ENCODE assay signal across 1 cellular context in genomic region chr12:48352157-48352775, GRCh38.
A peak's percentile ranks its signal among the peaks of the same experiment; 100 is the strongest.
TF ChIP-seq lines count a peak whose summit lies in the region.

No MANE protein-coding gene starts in this region.

TF ChIP-seq in K562, 482 proteins besides CTCF, POLR2A, EP300 and RAD21 (continued from another document and continues in another):
- TF ChIP-seq CREB3L1 (IDR thresholded peaks at IDR 0.05; ENCODE audit: borderline replicate concordance, low read depth): no peak
- TF ChIP-seq CHAMP1 (IDR thresholded peaks at IDR 0.05): no peak
- peak; percentile 80 for TF ChIP-seq RAD51 (IDR thresholded peaks at IDR 0.05; ENCODE audit: borderline replicate concordance, low read depth)
- no peak for TF ChIP-seq HDAC6 (IDR thresholded peaks at IDR 0.05; ENCODE audit: low read depth, low read length)
- TF ChIP-seq ZNF175 (CRISPR knock-in tag; IDR thresholded peaks at IDR 0.05; ENCODE audit: low read depth): 0 out of 2 replicates have a peak, but pooled peaks have one; percentile 57
- no peak for TF ChIP-seq SFPQ (IDR thresholded peaks at IDR 0.05; ENCODE audit: low read depth, low read length)
- TF ChIP-seq MYC (IDR thresholded peaks at IDR 0.05; ENCODE audit: low read depth, low read length): peak; percentile 60
- TF ChIP-seq MYC (CRISPR knock-in tag; IDR thresholded peaks at IDR 0.05; ENCODE audit: borderline replicate concordance, low read depth): no peak
- no peak for TF ChIP-seq EHMT2 (IDR thresholded peaks at IDR 0.05)
- TF ChIP-seq DMBX1 (CRISPR knock-in tag; IDR thresholded peaks at IDR 0.05; ENCODE audit: borderline replicate concordance): 0 out of 2 replicates have a peak, but pooled peaks have one; percentile 21
- TF ChIP-seq KLF16 (IDR thresholded peaks at IDR 0.05): peak; percentile 55; the same call in 1 of the 2 replicates
- TF ChIP-seq ZNF253 (CRISPR knock-in tag; conservative IDR thresholded peaks at IDR 0.05): no peak
- TF ChIP-seq KDM1A (IDR thresholded peaks at IDR 0.05): peak; percentile 15 to 42; a peak in 1 of 4 replicates
- no peak for TF ChIP-seq KAT8 (IDR thresholded peaks at IDR 0.05; ENCODE audit: low read depth)
- TF ChIP-seq SIN3A (IDR thresholded peaks at IDR 0.05; ENCODE audit: borderline replicate concordance in 2 of 2, control insufficient read depth in 1 of 2, low read depth in 2 of 2, low read length in 2 of 2): no peak
- TF ChIP-seq ZBTB33 (CRISPR knock-in tag; IDR thresholded peaks at IDR 0.05): no peak
- no peak for TF ChIP-seq ATF4 (CRISPR knock-in tag; IDR thresholded peaks at IDR 0.05)
- 0 out of 2 replicates have a peak, but pooled peaks have one; percentile 43 for TF ChIP-seq MTA3 (IDR thresholded peaks at IDR 0.05; ENCODE audit: borderline replicate concordance)
- no peak for TF ChIP-seq HMGXB4 (CRISPR knock-in tag; IDR thresholded peaks at IDR 0.05)
- no peak for TF ChIP-seq ELK3 (CRISPR knock-in tag; IDR thresholded peaks at IDR 0.05)
- TF ChIP-seq SRSF7 (optimal IDR thresholded peaks at IDR 0.05; ENCODE audit: low read depth, low read length): no peak
- TF ChIP-seq JUN (IDR thresholded peaks at IDR 0.05; ENCODE audit: borderline replicate concordance, low read depth, low read length): no peak; the same call in 1 of the 2 replicates
- no peak for TF ChIP-seq JUN (CRISPR knock-in tag; IDR thresholded peaks at IDR 0.05; ENCODE audit: borderline replicate concordance)
- no peak for TF ChIP-seq ZNF609 (CRISPR knock-in tag; IDR thresholded peaks at IDR 0.05; ENCODE audit: borderline replicate concordance)
- no peak for TF ChIP-seq GABPB1 (CRISPR knock-in tag; IDR thresholded peaks at IDR 0.05)
- TF ChIP-seq ZBTB26 (CRISPR knock-in tag; IDR thresholded peaks at IDR 0.05): no peak
- no peak for TF ChIP-seq FOS (IDR thresholded peaks at IDR 0.05; ENCODE audit: extremely low read depth, insufficient read length)
- no peak for TF ChIP-seq ZBTB2 (IDR thresholded peaks at IDR 0.05)
- no peak for TF ChIP-seq FOXJ2 (tag; IDR thresholded peaks at IDR 0.05)
- no peak for TF ChIP-seq NFYB (IDR thresholded peaks at IDR 0.05; ENCODE audit: extremely low read depth, insufficient read length)
- TF ChIP-seq MEF2D (tag; conservative IDR thresholded peaks at IDR 0.05; ENCODE audit: low read depth): no peak
- no peak for TF ChIP-seq HCFC1 (IDR thresholded peaks at IDR 0.05; ENCODE audit: low read depth, low read length)
- no peak for TF ChIP-seq CCAR2 (IDR thresholded peaks at IDR 0.05; ENCODE audit: low read depth, low read length)
- TF ChIP-seq FOXA1 (IDR thresholded peaks at IDR 0.05; ENCODE audit: borderline replicate concordance): no peak
- peak in 1 of 2 experiments; percentile 69; a peak in 2 of 4 replicates for TF ChIP-seq RCOR1 (IDR thresholded peaks at IDR 0.05; ENCODE audit: borderline replicate concordance in 1 of 2, low read depth in 2 of 2, low read length in 2 of 2)
- TF ChIP-seq EP400 (IDR thresholded peaks at IDR 0.05): peak; percentile 41
- no peak for TF ChIP-seq HSF4 (CRISPR knock-in tag; IDR thresholded peaks at IDR 0.05; ENCODE audit: borderline replicate concordance)
- TF ChIP-seq KHSRP (IDR thresholded peaks at IDR 0.05): no peak
- TF ChIP-seq POLR3A (IDR thresholded peaks at IDR 0.05; ENCODE audit: borderline replicate concordance, extremely low read depth, insufficient read depth, insufficient read length): no peak
